9 cellular contexts compared by ENCODE assay signal in the genomic region with DNA sequence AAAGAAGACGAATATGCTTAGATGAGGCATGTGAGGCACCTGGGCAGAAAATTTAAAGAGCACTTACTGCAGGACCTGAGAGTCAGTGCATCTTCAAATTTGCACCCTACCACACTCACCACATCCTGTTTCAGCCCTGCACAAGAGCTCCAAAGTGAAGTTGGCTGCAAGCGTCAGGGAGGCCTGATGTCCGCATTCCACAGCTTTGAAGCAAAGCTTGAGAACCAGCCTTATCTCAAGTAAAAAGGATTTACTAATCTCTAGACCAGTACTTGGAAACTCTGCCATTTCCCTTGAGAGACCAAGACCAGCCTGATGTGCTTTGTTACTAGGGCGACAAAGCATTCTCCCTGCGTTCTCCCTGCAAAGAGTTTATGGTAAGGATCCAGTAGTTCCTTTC.
DNase-seq lines count a peak whose midpoint lies in the region; ATAC-seq, FAIRE-seq and TF ChIP-seq lines count a peak whose summit lies in the region.
"Had no signal": no experiment of that assay in that cellular context is flagged by ENCODE, and none has a peak within 500 bp of the region (broad histone marks: within the 10 kb centered on the region; RNA-seq: fewer than 3 reads in every experiment).

No MANE protein-coding gene starts in this region.

- no peaks in the 10 kb centered on the region for H3K36me3 ChIP-seq in OCI-LY1 (ENCODE audit: insufficient read depth, low read length)
- no peaks in the 10 kb centered on the region for H3K36me3 ChIP-seq in tibial artery

- no peak for FAIRE-seq in urothelium cell line (lab: Jason Lieb, UNC)
- FAIRE-seq: bronchial epithelial cell had no signal

- DNase-seq in GM12865 (ENCODE audit: low read depth) (peak; percentile 85), tibial artery (no peak), urothelium cell line (ENCODE audit: low spot score) (no peak), superior temporal gyrus (ENCODE audit: extremely low spot score) (no peak), substantia nigra (lab: John Stamatoyannopoulos, UW) (no peak)

- H3K4me1 ChIP-seq in OCI-LY1 (ENCODE audit: insufficient read depth, low read length, severe bottlenecking) (peaks cover 28% of the 10 kb centered on the region), tibial artery (peaks cover 0 to 22% (median 10%) of the 10 kb centered on the region in 4 donors)

- peaks cover 15% of the 10 kb centered on the region for H3K4me1 Mint-ChIP-seq in dendritic cell treated with granulocyte-macrophage colony-stimulating factor and Interleukin-4, amounts not matched to agents 40 ng/mL and 50 ng/mL, for 4 days (ENCODE audit: low read depth)

- H3K9me3 Mint-ChIP-seq in dendritic cell treated with granulocyte-macrophage colony-stimulating factor and Interleukin-4, amounts not matched to agents 40 ng/mL and 50 ng/mL, for 4 days: peaks cover 7% of the 10 kb centered on the region

- no peaks in the 10 kb centered on the region for H3K36me3 Mint-ChIP-seq in dendritic cell treated with granulocyte-macrophage colony-stimulating factor and Interleukin-4, amounts not matched to agents 40 ng/mL and 50 ng/mL, for 4 days (ENCODE audit: low read depth)

- intact Hi-C loops in dendritic cell treated with granulocyte-macrophage colony-stimulating factor and Interleukin-4, amounts not matched to agents 40 ng/mL and 50 ng/mL, for 4 days (cut with micrococcal nuclease): no loop called here
- intact Hi-C loops in tibial artery (cut with DNase I; ENCODE audit: low total_unique reads): no loop called here

- H3K4me2 ChIP-seq in OCI-LY1 (ENCODE audit: low read length): peak overlapping the region; percentile 37; the same call in 1 of the 2 replicates

- H3K27me3 ChIP-seq in OCI-LY1 (ENCODE audit: insufficient read depth, low read length) (no peaks in the 10 kb centered on the region), tibial artery (no peaks in the 10 kb centered on the region)

- no peaks in the 10 kb centered on the region for H3K27me3 Mint-ChIP-seq in dendritic cell treated with granulocyte-macrophage colony-stimulating factor and Interleukin-4, amounts not matched to agents 40 ng/mL and 50 ng/mL, for 4 days

- H3K9me2 ChIP-seq in OCI-LY1 (ENCODE audit: low read depth, low read length): no peaks in the 10 kb centered on the region

- peaks cover 14% of the 10 kb centered on the region for H3K79me2 ChIP-seq in OCI-LY1 (ENCODE audit: insufficient read depth, low read length)

- peak; percentile 35 for ATAC-seq in HG02571 (IDR thresholded peaks at IDR 0.05; ENCODE audit: unreplicated experiment)

- no peaks in the 10 kb centered on the region for H3K9me3 ChIP-seq in OCI-LY1 (ENCODE audit: low read length)
- H3K9me3 ChIP-seq in tibial artery: no peaks in the 10 kb centered on the region

- H3F3A ChIP-seq in OCI-LY1 (ENCODE audit: insufficient read depth, low read length): no peaks in the 10 kb centered on the region

- no peaks in the 10 kb centered on the region for H4K20me1 ChIP-seq in OCI-LY1 (ENCODE audit: insufficient read depth, low read length)

- H3K4me3 ChIP-seq in GM12865 (ENCODE audit: low read depth, low read length) (0 out of 2 replicates have a peak overlapping the region, but pooled peaks have one; percentile 5), OCI-LY1 (ENCODE audit: low read depth, low read length, poor library complexity, severe bottlenecking) (no peak overlapping the region), tibial artery (no peak overlapping the region)

- H3K4me3 Mint-ChIP-seq in dendritic cell treated with granulocyte-macrophage colony-stimulating factor and Interleukin-4, amounts not matched to agents 40 ng/mL and 50 ng/mL, for 4 days: no peak overlapping the region

- peak overlapping the region; percentile 66 for H3K27ac Mint-ChIP-seq in dendritic cell treated with granulocyte-macrophage colony-stimulating factor and Interleukin-4, amounts not matched to agents 40 ng/mL and 50 ng/mL, for 4 days

- no peak overlapping the region; the same call in 1 of the 2 replicates for H3K9ac ChIP-seq in OCI-LY1 (ENCODE audit: low read length)

- TF ChIP-seq CTCF in GM12865 (IDR thresholded peaks at IDR 0.05; ENCODE audit: insufficient read depth, low read depth, low read length, missing control alignments) (no peak), OCI-LY1 (IDR thresholded peaks at IDR 0.05; ENCODE audit: low read length) (no peak), tibial artery (IDR thresholded peaks at IDR 0.05) (no peak)

- H3K27ac ChIP-seq in OCI-LY1 (ENCODE audit: low read depth, low read length, poor library complexity, severe bottlenecking) (no peak overlapping the region), tibial artery (peak overlapping the region; percentile 31), substantia nigra (ENCODE audit: low read depth, low read length, poor library complexity, severe bottlenecking) (no peak overlapping the region)

- peak overlapping the region; percentile 74 for H2AFZ ChIP-seq in OCI-LY1 (ENCODE audit: low read length)

Comparison
In these comparisons a context has a peak if more than half of its experiments do, and no peak if none do; other contexts are left out.
1. H3K27ac ChIP-seq: peak in tibial artery (2 of 2); none in OCI-LY1 (single experiment) and substantia nigra (single experiment).